ENCODE assay signal across 12 cellular contexts in genomic region chr6:42441661-42442081, GRCh38. TPM values are rescaled to one million over a fixed set of nuclear protein-coding genes. Genes with fewer than 3 reads are reported as not detected.
DNase-seq lines count a peak whose midpoint lies in the region; ATAC-seq and TF ChIP-seq lines count a peak whose summit lies in the region.
"Had no signal": no experiment of that assay in that cellular context is flagged by ENCODE, and none has a peak within 500 bp of the region (broad histone marks: within the 10 kb centered on the region; RNA-seq: fewer than 3 reads in every experiment).

No MANE protein-coding gene starts in this region.

- TF ChIP-seq CTCF in natural killer cell (IDR thresholded peaks at IDR 0.05) (no peak), brain (conservative IDR thresholded peaks at IDR 0.05) (no peak), mesothelial cell of epicardium (IDR thresholded peaks at IDR 0.05; ENCODE audit: unreplicated experiment) (no peak), upper lobe of left lung (IDR thresholded peaks at IDR 0.05) (no peak), OCI-LY7 (conservative IDR thresholded peaks at IDR 0.05; ENCODE audit: low read length) (no peak)

- CTCF ChIA-PET in OCI-LY7 (lab: Charles Lee; ENCODE audit: unreplicated experiment), result interaction anchor here (0.9 kb wide), 1 partner anchor 38 kb away, joined by 4 read pairs; no protein-coding TSS in a partner anchor

- peaks cover 39 to 57% of the 10 kb centered on the region in 2 donors for H3K4me1 Mint-ChIP-seq in natural killer cell treated with Interleukin-12 subunit alpha and Interleukin-12 subunit beta and Interleukin-15 and Interleukin-18, amount 100 ng/mL, for 72 hours (ENCODE audit: low read depth in 2 of 2)
- H3K4me1 Mint-ChIP-seq in natural killer cell, result peaks cover 35 to 57% of the 10 kb centered on the region in 2 donors
- peaks cover 78% of the 10 kb centered on the region for H3K4me1 Mint-ChIP-seq in brain
- H3K4me1 Mint-ChIP-seq in mesothelial cell of epicardium, result peaks cover 62% of the 10 kb centered on the region
- H3K4me1 Mint-ChIP-seq: B cell had no signal

- H3K27me3 Mint-ChIP-seq in natural killer cell treated with Interleukin-12 subunit alpha and Interleukin-12 subunit beta and Interleukin-15 and Interleukin-18, amount 100 ng/mL, for 72 hours, result no peaks in the 10 kb centered on the region
- H3K27me3 Mint-ChIP-seq in natural killer cell (ENCODE audit: low read depth in 2 of 2) (no peaks in the 10 kb centered on the region), brain (no peaks in the 10 kb centered on the region), mesothelial cell of epicardium (ENCODE audit: low read depth) (no peaks in the 10 kb centered on the region)
- H3K27me3 Mint-ChIP-seq: B cell had no signal

- peaks cover 6% of the 10 kb centered on the region; the same call in 1 of the 2 replicates for H3K79me2 ChIP-seq in OCI-LY7 (ENCODE audit: insufficient read depth, low read depth, low read length)

- H3K27me3 ChIP-seq in upper lobe of left lung, result no peaks in the 10 kb centered on the region

- H3K9me3 ChIP-seq in upper lobe of left lung (no peaks in the 10 kb centered on the region), OCI-LY7 (ENCODE audit: low read length) (no peaks in the 10 kb centered on the region)

- H3K4me3 Mint-ChIP-seq in natural killer cell treated with Interleukin-12 subunit alpha and Interleukin-12 subunit beta and Interleukin-15 and Interleukin-18, amount 100 ng/mL, for 72 hours, result peak overlapping the region; percentile 72
- H3K4me3 Mint-ChIP-seq in natural killer cell (no peak overlapping the region), brain (peak overlapping the region; percentile 74 to 85 (median 82)), mesothelial cell of epicardium (peak overlapping the region; percentile 63)
- H3K4me3 Mint-ChIP-seq: B cell had no signal

- no peaks in the 10 kb centered on the region for H3K9me3 Mint-ChIP-seq in natural killer cell treated with Interleukin-12 subunit alpha and Interleukin-12 subunit beta and Interleukin-15 and Interleukin-18, amount 100 ng/mL, for 72 hours
- no peaks in the 10 kb centered on the region for H3K9me3 Mint-ChIP-seq in natural killer cell
- peaks cover 0 to 5% (median 0%) of the 10 kb centered on the region in 5 experiments for H3K9me3 Mint-ChIP-seq in brain
- H3K9me3 Mint-ChIP-seq in mesothelial cell of epicardium, result no peaks in the 10 kb centered on the region

- BruUV-seq in OCI-LY7 (replicated peaks; lab: Mats Ljungman, UMichigan), result no TSS peak

- peaks cover 0 to 11% (median 5%) of the 10 kb centered on the region in 4 donors for H3K4me1 ChIP-seq in upper lobe of left lung
- H3K4me1 ChIP-seq in OCI-LY7 (ENCODE audit: insufficient read depth, low read length, poor library complexity, severe bottlenecking), result peaks cover 6% of the 10 kb centered on the region

- H3K4me2 ChIP-seq in OCI-LY7 (ENCODE audit: low read length), result no peak overlapping the region

- intact Hi-C loops in natural killer cell (cut with micrococcal nuclease), result no loop called here
- intact Hi-C loops in OCI-LY7 (cut with micrococcal nuclease; ENCODE audit: unreplicated experiment), result no loop called here

- peak; percentile 48 to 86 for ATAC-seq in natural killer cell treated with Interleukin-12 subunit alpha and Interleukin-12 subunit beta and Interleukin-15 and Interleukin-18, amount 100 ng/mL, for 72 hours
- ATAC-seq in natural killer cell (no peak), upper lobe of left lung (ENCODE audit: low FRiP score in 2 of 2) (no peak), HG03095 (IDR thresholded peaks at IDR 0.05; ENCODE audit: unreplicated experiment) (no peak)
- ATAC-seq: HepG2 had no signal

- H3K36me3 Mint-ChIP-seq in natural killer cell treated with Interleukin-12 subunit alpha and Interleukin-12 subunit beta and Interleukin-15 and Interleukin-18, amount 100 ng/mL, for 72 hours, result no peaks in the 10 kb centered on the region
- H3K36me3 Mint-ChIP-seq in natural killer cell (no peaks in the 10 kb centered on the region), brain (peaks cover 24% of the 10 kb centered on the region), mesothelial cell of epicardium (peaks cover 2% of the 10 kb centered on the region)

- DNase-seq in natural killer cell treated with Interleukin-12 subunit alpha and Interleukin-12 subunit beta and Interleukin-15 and Interleukin-18, amount 100 ng/mL, for 72 hours (ENCODE audit: low spot score), result no peak
- DNase-seq in natural killer cell (no peak), mesothelial cell of epicardium (ENCODE audit: low spot score in 2 of 2, unreplicated experiment in 2 of 2) (no peak), upper lobe of left lung (peak in 1 of 2 donors; percentile 25), OCI-LY7 (ENCODE audit: low spot score) (no peak), DMS153 (lab: John Stamatoyannopoulos, UW) (no peak)
- DNase-seq: NCI-H510A treated with DMSO at 0.1 percent for 48 hours; stimulated activated CD8-positive, alpha-beta memory T cell treated with anti-CD3 and anti-CD28 coated beads, Interleukin-4, amount 100 ng/mL, for 48 hours had no signal

- H3K36me3 ChIP-seq in upper lobe of left lung, result no peaks in the 10 kb centered on the region
- peaks cover 5% of the 10 kb centered on the region; the same call in 1 of the 2 replicates for H3K36me3 ChIP-seq in OCI-LY7 (ENCODE audit: insufficient read depth, low read length)

- TF ChIP-seq POLR2A in upper lobe of left lung (IDR thresholded peaks at IDR 0.05), result no peak

- H3K27ac ChIP-seq in upper lobe of left lung, result peak overlapping the region; percentile 32 to 60 (median 53)
- no peak overlapping the region for H3K27ac ChIP-seq in OCI-LY7 (ENCODE audit: low read depth, low read length, poor library complexity, severe bottlenecking)

- peak overlapping the region; percentile 45 to 72 for H3K27ac Mint-ChIP-seq in natural killer cell treated with Interleukin-12 subunit alpha and Interleukin-12 subunit beta and Interleukin-15 and Interleukin-18, amount 100 ng/mL, for 72 hours
- peak overlapping the region in 1 of 2 donors; percentile 28 for H3K27ac Mint-ChIP-seq in natural killer cell
- peak overlapping the region; percentile 86 to 98 (median 94) for H3K27ac Mint-ChIP-seq in brain
- peak overlapping the region; percentile 98 for H3K27ac Mint-ChIP-seq in mesothelial cell of epicardium
- H3K27ac Mint-ChIP-seq: B cell had no signal

- POLR2A ChIA-PET in OCI-LY7 (lab: Charles Lee), result interaction anchor here (1.0 to 1.8 kb wide), 5 partner anchors 9 to 177 kb away, joined by 3 to 12 read pairs (median 4); partner anchors contain the start of gene TRERF1

- TF ChIP-seq EP300 in upper lobe of left lung (IDR thresholded peaks at IDR 0.05), result no peak

- H4K20me1 ChIP-seq in OCI-LY7 (ENCODE audit: insufficient read depth, low read length), result no peaks in the 10 kb centered on the region

- H3K9me2 ChIP-seq in OCI-LY7 (ENCODE audit: insufficient read depth, low read length), result no peaks in the 10 kb centered on the region

- WGBS in upper lobe of left lung, 2 donors, result 70 to 79% methylated on average over 5 of the region's 5 CpGs

- H2AFZ ChIP-seq in OCI-LY7 (ENCODE audit: low read length), result no peak overlapping the region

- H3K4me3 ChIP-seq in upper lobe of left lung (no peak overlapping the region), OCI-LY7 (ENCODE audit: low read depth, low read length, poor library complexity, severe bottlenecking) (no peak overlapping the region)

RNA-seq across cellular contexts. Expression of gene TRERF1, which starts 10.1 kb away (rescaled TPM):
- total RNA-seq in natural killer cell treated with Interleukin-12 subunit alpha and Interleukin-12 subunit beta and Interleukin-15 and Interleukin-18, amount 100 ng/mL, for 72 hours, result 10 to 100 TPM; 33.2 to 35.3 TPM
- total RNA-seq in natural killer cell (10 to 100 TPM; 34.6 to 42.3 (median 38.6) TPM), mesothelial cell of epicardium (18.6 to 20.3 TPM (median 19.8 TPM) in 3 replicates), upper lobe of left lung (1 to 10 TPM; 2.0 to 7.3 (median 5.4) TPM), OCI-LY7 (2022) (12.2 and 12.9 TPM in 2 replicates)
- polyA plus RNA-seq in brain (ENCODE audit: insufficient read depth, low read depth, low replicate concordance), result 4.9 TPM
- total RNA-seq in OCI-LY7 (2014; rRNA removed; shearing (Covaris generic)), result 4.6 and 5.7 TPM in 2 replicates
- polyA plus RNA-seq: HepG2 had no signal

Comparison
In these comparisons a context has a peak if more than half of its experiments do, and no peak if none do; other contexts are left out.
1. ATAC-seq: peak in natural killer cell treated with Interleukin-12 subunit alpha and Interleukin-12 subunit beta and Interleukin-15 and Interleukin-18, amount 100 ng/mL, for 72 hours (2 of 2); none in natural killer cell (0 of 3), upper lobe of left lung (0 of 2) and HG03095 (single experiment).